9 cellular contexts compared by ENCODE assay signal in genomic region chr15:93072011-93072410, GRCh38. TPM values are rescaled to one million over a fixed set of nuclear protein-coding genes. Genes with fewer than 3 reads are reported as not detected.
A peak's percentile ranks its signal among the peaks of the same experiment; 100 is the strongest.
DNase-seq lines count a peak whose midpoint lies in the region; ATAC-seq, FAIRE-seq and TF ChIP-seq lines count a peak whose summit lies in the region.
"Had no signal": no experiment of that assay in that cellular context is flagged by ENCODE, and none has a peak within 500 bp of the region (broad histone marks: within the 10 kb centered on the region; RNA-seq: fewer than 3 reads in every experiment).

No MANE protein-coding gene starts in this region.

- TF ChIP-seq EP300 in K562 (IDR thresholded peaks at IDR 0.05; ENCODE audit: low read length), result no peak

- in situ Hi-C loops in K562 (cut with MboI), result no loop called here

- TF ChIP-seq POLR2A in K562 (conservative IDR thresholded peaks at IDR 0.05), result no peak

- H3K4me2 ChIP-seq in K562 (ENCODE audit: insufficient read depth, low read length), result no peak overlapping the region

- H3K9ac ChIP-seq in HUES48 (ENCODE audit: low read depth, low read length) (peak overlapping the region; percentile 80), K562 (ENCODE audit: insufficient read depth in 1 of 2, low read depth in 2 of 2, low read length in 2 of 2) (no peak overlapping the region), kidney (ENCODE audit: low read length in 2 of 2) (peak overlapping the region in 1 of 2 donors; percentile 46), stomach smooth muscle (ENCODE audit: low read length in 2 of 2) (peak overlapping the region; percentile 84 to 93)

- no peaks in the 10 kb centered on the region for H3K36me3 Mint-ChIP-seq in activated CD4-positive, alpha-beta memory T cell treated with anti-CD3 and anti-CD28 coated beads, Interleukin-2, amount 10 ng/mL, durations not matched to agents 7 days and 5 days (ENCODE audit: low read depth)

- peaks cover 45% of the 10 kb centered on the region for H3K4me1 ChIP-seq in HUES48 (ENCODE audit: control insufficient read depth, insufficient read depth, low read length)
- H3K4me1 ChIP-seq in K562 (replicated peaks in 1 of 2; ENCODE audit: control insufficient read depth in 2 of 2, insufficient read depth in 2 of 2, low read length in 2 of 2), result peaks cover 0 to 18% of the 10 kb centered on the region in 2 experiments; a peak in 2 of 5 replicates
- peaks cover 4% of the 10 kb centered on the region in 2 donors for H3K4me1 ChIP-seq in kidney (ENCODE audit: control insufficient read depth in 1 of 2, insufficient read depth in 1 of 2, low read depth in 1 of 2, low read length in 2 of 2)
- peaks cover 74% of the 10 kb centered on the region for H3K4me1 ChIP-seq in stomach smooth muscle (ENCODE audit: control insufficient read depth, insufficient read depth, low read length)

- FAIRE-seq in K562 (lab: Jason Lieb, UNC) (no peak), kidney (lab: Jason Lieb, UNC) (no peak)

- H3K9me3 Mint-ChIP-seq in activated CD4-positive, alpha-beta memory T cell treated with anti-CD3 and anti-CD28 coated beads, Interleukin-2, amount 10 ng/mL, durations not matched to agents 7 days and 5 days, result no peaks in the 10 kb centered on the region

- H4K20me1 ChIP-seq in K562 (replicated peaks; ENCODE audit: control insufficient read depth, insufficient read depth, low read length), result peaks cover 5% of the 10 kb centered on the region; the same call in 1 of the 2 replicates

- no peak overlapping the region for H3K4me3 Mint-ChIP-seq in activated CD4-positive, alpha-beta memory T cell treated with anti-CD3 and anti-CD28 coated beads, Interleukin-2, amount 10 ng/mL, durations not matched to agents 7 days and 5 days

- intact Hi-C loops in K562 (cut with micrococcal nuclease) (no loop called here), kidney (cut with DNase I) (no loop called here)

- peaks cover 13% of the 10 kb centered on the region for H3K4me1 Mint-ChIP-seq in activated CD4-positive, alpha-beta memory T cell treated with anti-CD3 and anti-CD28 coated beads, Interleukin-2, amount 10 ng/mL, durations not matched to agents 7 days and 5 days

- peaks cover 55% of the 10 kb centered on the region for H3K27me3 Mint-ChIP-seq in activated CD4-positive, alpha-beta memory T cell treated with anti-CD3 and anti-CD28 coated beads, Interleukin-2, amount 10 ng/mL, durations not matched to agents 7 days and 5 days

- H3K4me3 ChIP-seq in HUES48 (ENCODE audit: low read depth, low read length) (peak overlapping the region; percentile 87), K562 (no peak overlapping the region), kidney (ENCODE audit: low read length in 2 of 2) (peak overlapping the region; percentile 46 to 68), stomach smooth muscle (ENCODE audit: low read length in 2 of 2) (peak overlapping the region; percentile 88 to 89)

- no peaks in the 10 kb centered on the region for H3K9me1 ChIP-seq in K562 (ENCODE audit: control insufficient read depth, insufficient read depth, low read length)

- H3K27me3 ChIP-seq in HUES48 (ENCODE audit: control insufficient read depth, insufficient read depth, low read length) (peaks cover 9% of the 10 kb centered on the region), K562 (ENCODE audit: control insufficient read depth in 2 of 2, insufficient read depth in 2 of 2, low read length in 2 of 2) (peaks cover 73 to 77% of the 10 kb centered on the region in 2 experiments), stomach smooth muscle (ENCODE audit: control insufficient read depth in 1 of 2, insufficient read depth in 2 of 2, low read length in 2 of 2) (no peaks in the 10 kb centered on the region)

- no peak for TF ChIP-seq CTCF in K562 (IDR thresholded peaks at IDR 0.05 in 2 of 3, conservative IDR thresholded peaks at IDR 0.05 in 1 of 3; ENCODE audit: insufficient read depth in 2 of 3, low read depth in 1 of 3, low read length in 3 of 3)
- no peak for TF ChIP-seq CTCF in kidney (IDR thresholded peaks at IDR 0.05; ENCODE audit: borderline replicate concordance, extremely low read depth, insufficient read depth)

- no peaks in the 10 kb centered on the region for H3K79me2 ChIP-seq in K562 (ENCODE audit: control insufficient read depth, insufficient read depth, low read length)

- POLR2A ChIA-PET in K562 (lab: Yijun Ruan, JAX), result interaction anchor here (0.6 kb wide), 1 partner anchor 208 kb away, joined by 4 read pairs; no protein-coding TSS in a partner anchor
- POLR2A ChIA-PET in activated CD4-positive, alpha-beta memory T cell treated with anti-CD3 and anti-CD28 coated beads, Interleukin-2, amount 10 ng/mL, durations not matched to agents 7 days and 5 days (lab: Charles Lee), result no interaction called here

- no peak overlapping the region for H2AFZ ChIP-seq in K562 (ENCODE audit: low read depth, low read length)

- ATAC-seq in K562 (no peak), GM19397 (IDR thresholded peaks at IDR 0.05; ENCODE audit: unreplicated experiment) (no peak)

- DNase-seq in K562 (ENCODE audit: extremely low read depth in 1 of 4, low spot score in 3 of 4) (no peak), kidney (no peak), HPDE6-E6E7 (ENCODE audit: extremely low spot score) (no peak)
- no peak for DNase-seq in activated CD4-positive, alpha-beta memory T cell treated with anti-CD3 and anti-CD28 coated beads, Interleukin-2, amount 10 ng/mL, durations not matched to agents 7 days and 5 days
- no peak for DNase-seq in stimulated activated CD8-positive, alpha-beta memory T cell treated with anti-CD3 and anti-CD28 coated beads, Interleukin-4, amount 100 ng/mL, for 48 hours
- DNase-seq: activated CD4-positive, CD25-positive, alpha-beta regulatory T cell had no signal

- TF ChIP-seq RAD21 in K562 (CRISPR knock-in tag; conservative IDR thresholded peaks at IDR 0.05 in 1 of 2, IDR thresholded peaks at IDR 0.05 in 1 of 2), result no peak

- no peak overlapping the region for H3K27ac Mint-ChIP-seq in activated CD4-positive, alpha-beta memory T cell treated with anti-CD3 and anti-CD28 coated beads, Interleukin-2, amount 10 ng/mL, durations not matched to agents 7 days and 5 days

- H3K9me3 ChIP-seq in HUES48 (ENCODE audit: control insufficient read depth, insufficient read depth, low read length) (no peaks in the 10 kb centered on the region), K562 (replicated peaks; ENCODE audit: control insufficient read depth, insufficient read depth, low read depth, low read length) (no peaks in the 10 kb centered on the region), kidney (ENCODE audit: control insufficient read depth in 1 of 2, low read length in 2 of 2) (no peaks in the 10 kb centered on the region), stomach smooth muscle (ENCODE audit: control insufficient read depth in 2 of 2, low read length in 2 of 2) (no peaks in the 10 kb centered on the region)

- CTCF ChIA-PET in K562 (lab: Yijun Ruan, JAX; ENCODE audit: low intra/inter-chr PET ratio), result no interaction called here
- CTCF ChIA-PET in activated CD4-positive, alpha-beta memory T cell treated with anti-CD3 and anti-CD28 coated beads, Interleukin-2, amount 10 ng/mL, durations not matched to agents 7 days and 5 days (lab: Charles Lee), result interaction anchor here (1.4 to 3.1 kb wide), 2 partner anchors 16 to 36 kb away, joined by 4 to 15 read pairs; partner anchors contain the start of gene RGMA

- no TSS peak for BruUV-seq in K562 (replicated peaks; lab: Mats Ljungman, UMichigan)

- H3K27ac ChIP-seq in HUES48 (ENCODE audit: low read depth, low read length) (peak overlapping the region; percentile 87), K562 (ENCODE audit: extremely low read depth, low read depth, low read length) (no peak overlapping the region), kidney (ENCODE audit: low read depth in 2 of 2, low read length in 2 of 2) (no peak overlapping the region), stomach smooth muscle (ENCODE audit: low read length) (peak overlapping the region; percentile 95)

- H3K36me3 ChIP-seq in HUES48 (ENCODE audit: control insufficient read depth, insufficient read depth, low read length), result peaks cover 5% of the 10 kb centered on the region; the same call in 1 of the 2 replicates
- H3K36me3 ChIP-seq in K562 (ENCODE audit: control insufficient read depth, insufficient read depth, low read length), result no peaks in the 10 kb centered on the region
- H3K36me3 ChIP-seq in kidney (ENCODE audit: control insufficient read depth in 1 of 2, insufficient read depth in 2 of 2, low read length in 2 of 2), result no peaks in the 10 kb centered on the region
- no peaks in the 10 kb centered on the region for H3K36me3 ChIP-seq in stomach smooth muscle (ENCODE audit: control insufficient read depth in 2 of 2, insufficient read depth in 2 of 2, low read length in 2 of 2)

- 1% methylated on average over 10 of the region's 10 CpGs for WGBS in K562 (ENCODE audit: insufficient coverage, low coverage, missing lambda C conversion rate)

TF ChIP-seq in K562, 482 proteins besides CTCF, POLR2A, EP300 and RAD21:
- TF ChIP-seq CBX8 (IDR thresholded peaks at IDR 0.05; ENCODE audit: borderline replicate concordance, extremely low read depth, low read depth, low read length, poor library complexity, severe bottlenecking) (peak; percentile 51), ZNF668 (CRISPR knock-in tag; IDR thresholded peaks at IDR 0.05) (no peak)

RNA-seq across cellular contexts. Expression of gene RGMA, which starts 17.0 kb away (rescaled TPM):
- total RNA-seq in K562 (2011; cell fraction: chromatin; rRNA removed; ENCODE audit: low replicate concordance), result not detected in 2 replicates
- 0.53 TPM in 1 of 2 replicates, not detected in the other for total RNA-seq in K562 (2011; cell fraction: nucleolus; rRNA removed)
- total RNA-seq in K562 (2011; cell fraction: nucleoplasm; rRNA removed), result not detected in 2 replicates
- total RNA-seq in K562 (2014; rRNA removed) (0.05 TPM in 1 of 2 replicates, not detected in the other), K562 (2014; rRNA removed; fragmentation: Illumina TruSeq; extraction: Trizol) (not detected in 2 replicates), K562 (2015; rRNA removed; fragmentation: Illumina TruSeq; extraction: Trizol) (not detected in 2 replicates), K562 (2021) (0.04 TPM in 1 of 2 replicates, not detected in the other), kidney (4.7 TPM)
- polyA plus RNA-seq in K562 (2011; rRNA removed) (not detected in 2 replicates), K562 (2014; fragmentation: Illumina TruSeq; extraction: Trizol) (not detected in 2 replicates), K562 (2014; fragmentation: Nextera tagmentation; extraction: Ambion mirVana) (under 1 TPM; 0.03 TPM), K562 (2014; rRNA removed) (not detected in 2 replicates), kidney (ENCODE audit: insufficient read depth, low read depth, low replicate concordance) (4.4 TPM)
- not detected in 2 replicates for polyA plus RNA-seq in K562 (2011; cell fraction: cytosol; rRNA removed)
- not detected in 2 replicates for polyA plus RNA-seq in K562 (2011; cell fraction: nucleus; rRNA removed)
- 0.12 and 0.28 TPM in 2 replicates for polyA plus RNA-seq in K562 (2012)
- polyA minus RNA-seq in K562 (2011; rRNA and poly(A)+ RNA removed), result not detected in 2 replicates
- polyA minus RNA-seq in K562 (2011; cell fraction: cytosol; rRNA and poly(A)+ RNA removed), result not detected in 2 replicates
- polyA minus RNA-seq in K562 (2011; cell fraction: nucleus; rRNA and poly(A)+ RNA removed), result not detected in 2 replicates
- total RNA-seq in activated CD4-positive, alpha-beta memory T cell treated with anti-CD3 and anti-CD28 coated beads, Interleukin-2, amount 10 ng/mL, durations not matched to agents 7 days and 5 days, result under 1 TPM; 0.18 to 0.23 TPM

Comparison
In these comparisons a context has a peak if more than half of its experiments do, and no peak if none do; other contexts are left out.
1. H3K27ac ChIP-seq: peak in HUES48 (single experiment) and stomach smooth muscle (single experiment); none in K562 (single experiment) and kidney (0 of 2).
2. H3K9ac ChIP-seq: peak in HUES48 (single experiment) and stomach smooth muscle (2 of 2); none in K562 (0 of 2).